Comparison of ENCODE assay signal across 27 cellular contexts in genomic region chr22:25623851-25624250, GRCh38.
"Had no signal": no experiment of that assay in that cellular context is flagged by ENCODE, and none has a peak within 500 bp of the region (broad histone marks: within the 10 kb centered on the region; RNA-seq: fewer than 3 reads in every experiment).

No MANE protein-coding gene starts in this region.

- H2AFZ ChIP-seq: neural progenitor cell had no signal

- H3K9me3 Mint-ChIP-seq: activated naive CD8-positive, alpha-beta T cell treated with anti-CD3 and anti-CD28 coated beads, Interleukin-2, amount 10 ng/mL, durations not matched to agents 7 days and 5 days; naive thymus-derived CD8-positive, alpha-beta T cell; neural progenitor cell had no signal

- H3K9ac ChIP-seq: neural progenitor cell had no signal

- H3K27ac ChIP-seq: brain microvascular endothelial cell, coronary artery, dorsolateral prefrontal cortex, neural progenitor cell, right atrium auricular region, thoracic aorta had no signal

- H3K4me3 Mint-ChIP-seq: activated naive CD8-positive, alpha-beta T cell treated with anti-CD3 and anti-CD28 coated beads, Interleukin-2, amount 10 ng/mL, durations not matched to agents 7 days and 5 days; naive thymus-derived CD8-positive, alpha-beta T cell; neural progenitor cell had no signal

- H3K27me3 Mint-ChIP-seq: activated naive CD8-positive, alpha-beta T cell treated with anti-CD3 and anti-CD28 coated beads, Interleukin-2, amount 10 ng/mL, durations not matched to agents 7 days and 5 days; naive thymus-derived CD8-positive, alpha-beta T cell had no signal

- H3K4me2 ChIP-seq: neural progenitor cell, smooth muscle cell had no signal

- H3K9me3 ChIP-seq: right atrium auricular region, thoracic aorta had no signal

- DNase-seq: activated CD4-positive, alpha-beta T cell treated with anti-CD3 and anti-CD28 coated beads, Interleukin-2, amount 50 U/mL, for 1 hour; activated CD4-positive, CD25-positive, alpha-beta regulatory T cell treated with anti-CD3 and anti-CD28 coated beads, Interleukin-2, amount 50 U/mL, for 72 hours; activated CD8-positive, alpha-beta memory T cell treated with anti-CD3 and anti-CD28 coated beads, Interleukin-2, amount 50 U/mL, for 4 hours; activated effector memory CD4-positive, alpha-beta T cell treated with Interleukin-2 at 50 U/mL for 16 hours; activated naive CD4-positive, alpha-beta T cell treated with Interleukin-2 at 50 U/mL for 16 hours; activated naive CD8-positive, alpha-beta T cell treated with anti-CD3 and anti-CD28 coated beads, Interleukin-2, amount 10 ng/mL, durations not matched to agents 7 days and 5 days; activated T-cell treated with anti-CD3 and anti-CD28 coated beads, Interleukin-2, amount 50 U/mL, for 1 hour; brain microvascular endothelial cell; dorsolateral prefrontal cortex; effector memory CD4-positive, alpha-beta T cell; head of caudate nucleus; hippocampal formation; left cardiac atrium; left ventricle myocardium superior; occipital lobe; stimulated activated CD4-positive, alpha-beta T cell treated with anti-CD3 and anti-CD28 coated beads, Interleukin-4, amount 100 ng/mL, for 4 hours; stimulated activated CD8-positive, alpha-beta memory T cell treated with anti-CD3 and anti-CD28 coated beads, Interleukin-4, amount 100 ng/mL, for 48 hours; stimulated activated naive CD4-positive, alpha-beta T cell treated with Interleukin-2 at 50 U/mL for 16 hours; trophoblast cell had no signal

- FAIRE-seq: astrocyte, keratinocyte had no signal

- H3K27ac Mint-ChIP-seq: naive thymus-derived CD8-positive, alpha-beta T cell; neural progenitor cell had no signal

- H3K27me3 ChIP-seq: brain microvascular endothelial cell, dorsolateral prefrontal cortex, neural progenitor cell, right atrium auricular region had no signal

- H3K36me3 ChIP-seq: brain microvascular endothelial cell, neural progenitor cell, right atrium auricular region, thoracic aorta had no signal

- H3K4me3 ChIP-seq: coronary artery, dorsolateral prefrontal cortex, neural progenitor cell, right atrium auricular region, smooth muscle cell, thoracic aorta had no signal

- ATAC-seq: left cardiac atrium, left ventricle myocardium superior had no signal
